26 cellular contexts compared by ENCODE assay signal in genomic region chr10:4326647-4327046, GRCh38.
"Had no signal": no experiment of that assay in that cellular context is flagged by ENCODE, and none has a peak within 500 bp of the region (broad histone marks: within the 10 kb centered on the region; RNA-seq: fewer than 3 reads in every experiment).

No MANE protein-coding gene starts in this region.

- ATAC-seq: naive thymus-derived CD4-positive, alpha-beta T cell; natural killer cell; psoas muscle; right cardiac atrium; right lobe of liver; stimulated activated effector memory CD8-positive, alpha-beta T cell treated with anti-CD3 and anti-CD28 coated beads, Interleukin-12 subunit alpha, Interleukin-12 subunit beta, amount 100 ng/mL, for 72 hours; stimulated activated naive B cell treated with anti-CD40 and anti-IgM and Interleukin-4, amounts not matched to agents 10 μg/mL and 1 μg/mL and 100 μg/mL, for 72 hours; upper lobe of right lung had no signal

- H3K79me2 ChIP-seq: parathyroid adenoma had no signal

- H3K27me3 ChIP-seq: neural progenitor cell, neutrophil, ovary, right lobe of liver, sigmoid colon, stomach, thyroid gland, tibial nerve, upper lobe of right lung, uterus had no signal

- H3K4me2 ChIP-seq: neural progenitor cell had no signal

- H3K27ac ChIP-seq: neural progenitor cell, neutrophil, ovary, parathyroid adenoma, psoas muscle, right lobe of liver, sigmoid colon, stomach, thoracic aorta, thyroid gland, tibial nerve, upper lobe of right lung, uterus had no signal

- H3K36me3 ChIP-seq: neural progenitor cell, neutrophil, ovary, right lobe of liver, sigmoid colon, stomach, thoracic aorta, thyroid gland, tibial nerve, upper lobe of right lung, uterus had no signal

- DNase-seq: naive thymus-derived CD4-positive, alpha-beta T cell; natural killer cell; nucleus accumbens; ovary; posterior cingulate gyrus; psoas muscle; right cardiac atrium; right lobe of liver; sigmoid colon; small intestine; stimulated activated CD4-positive, alpha-beta T cell treated with anti-CD3 and anti-CD28 coated beads, Interleukin-15, amount 100 ng/mL, for 24 hours; stimulated activated CD4-positive, alpha-beta T cell treated with anti-CD3 and anti-CD28 coated beads, Interleukin-2, amount 100 ng/mL, for 24 hours; stimulated activated CD4-positive, alpha-beta T cell treated with anti-CD3 and anti-CD28 coated beads, Interleukin-2, amount 100 ng/mL, for 48 hours; stimulated activated CD4-positive, alpha-beta T cell treated with anti-CD3 and anti-CD28 coated beads, Interleukin-4, amount 100 ng/mL, for 24 hours; stimulated activated naive B cell treated with anti-CD40 and anti-IgM and Interleukin-4, amounts not matched to agents 10 μg/mL and 1 μg/mL and 100 μg/mL, for 72 hours; stimulated activated naive CD4-positive, alpha-beta T cell treated with Interleukin-2 at 50 U/mL for 16 hours; stomach; thyroid gland; upper lobe of right lung; uterus had no signal

- H3K4me1 ChIP-seq: neural progenitor cell, parathyroid adenoma, psoas muscle, right lobe of liver, sigmoid colon, stomach, thyroid gland, upper lobe of right lung, uterus had no signal

- H3K4me3 ChIP-seq: neural progenitor cell, ovary, psoas muscle, right lobe of liver, sigmoid colon, stomach, thoracic aorta, thyroid gland, tibial nerve, upper lobe of right lung, uterus had no signal

- H2AFZ ChIP-seq: neural progenitor cell, parathyroid adenoma had no signal

- H3K9me3 ChIP-seq: neutrophil, ovary, psoas muscle, right lobe of liver, sigmoid colon, stomach, thoracic aorta, thyroid gland, tibial nerve, upper lobe of right lung, uterus had no signal

- H3K9ac ChIP-seq: neural progenitor cell, parathyroid adenoma had no signal
